ENCODE assay signal across 12 cellular contexts in genomic region chr15:36370735-36371115, GRCh38.
A peak's percentile ranks its signal among the peaks of the same experiment; 100 is the strongest.
DNase-seq lines count a peak whose midpoint lies in the region; ATAC-seq and TF ChIP-seq lines count a peak whose summit lies in the region.
"Had no signal": no experiment of that assay in that cellular context is flagged by ENCODE, and none has a peak within 500 bp of the region (broad histone marks: within the 10 kb centered on the region; RNA-seq: fewer than 3 reads in every experiment).

No MANE protein-coding gene starts in this region.

- H3K27me3 Mint-ChIP-seq in mesothelial cell of epicardium (ENCODE audit: low read depth) = no peaks in the 10 kb centered on the region
- H3K27me3 Mint-ChIP-seq: CD4-positive, alpha-beta memory T cell had no signal

- H3K36me3 Mint-ChIP-seq in mesothelial cell of epicardium = peaks cover 2% of the 10 kb centered on the region
- H3K36me3 Mint-ChIP-seq: CD4-positive, alpha-beta memory T cell had no signal

- H3K4me1 Mint-ChIP-seq in mesothelial cell of epicardium = peaks cover 57% of the 10 kb centered on the region
- H3K4me1 Mint-ChIP-seq: CD4-positive, alpha-beta memory T cell had no signal

- no peaks in the 10 kb centered on the region for H3K9me3 ChIP-seq in uterus
- H3K9me3 ChIP-seq in gastrocnemius medialis = no peaks in the 10 kb centered on the region
- H3K9me3 ChIP-seq: mucosa of descending colon had no signal

- no peak overlapping the region for H3K4me3 Mint-ChIP-seq in mesothelial cell of epicardium
- H3K4me3 Mint-ChIP-seq: CD4-positive, alpha-beta memory T cell had no signal

- H3K4me3 ChIP-seq in choroid plexus epithelial cell (ENCODE audit: low read depth, low read length) (no peak overlapping the region), uterus (no peak overlapping the region), gastrocnemius medialis (no peak overlapping the region)
- H3K4me3 ChIP-seq: mucosa of descending colon had no signal

- TF ChIP-seq CTCF in choroid plexus epithelial cell (conservative IDR thresholded peaks at IDR 0.05; ENCODE audit: low read depth, low read length) (no peak), mesothelial cell of epicardium (IDR thresholded peaks at IDR 0.05; ENCODE audit: unreplicated experiment) (no peak), uterus (IDR thresholded peaks at IDR 0.05) (no peak), gastrocnemius medialis (IDR thresholded peaks at IDR 0.05 in 4 of 5, conservative IDR thresholded peaks at IDR 0.05 in 1 of 5) (no peak)

- no peaks in the 10 kb centered on the region for H3K4me1 ChIP-seq in uterus
- H3K4me1 ChIP-seq in gastrocnemius medialis = no peaks in the 10 kb centered on the region

- no peaks in the 10 kb centered on the region for H3K27me3 ChIP-seq in uterus
- no peaks in the 10 kb centered on the region for H3K27me3 ChIP-seq in gastrocnemius medialis

- H3K27ac Mint-ChIP-seq in mesothelial cell of epicardium = peak overlapping the region; percentile 58
- H3K27ac Mint-ChIP-seq: CD4-positive, alpha-beta memory T cell had no signal

- ATAC-seq in GM18511 (IDR thresholded peaks at IDR 0.05; ENCODE audit: unreplicated experiment) (no peak), gastrocnemius medialis (no peak)
- ATAC-seq: mucosa of descending colon had no signal

- intact Hi-C loops in uterus (cut with DNase I; ENCODE audit: low total_unique reads) (no loop called here), gastrocnemius medialis (cut with DNase I; ENCODE audit: low total_unique reads) (no loop called here)

- H3K27ac ChIP-seq in uterus = no peak overlapping the region
- H3K27ac ChIP-seq in gastrocnemius medialis = no peak overlapping the region

- no peaks in the 10 kb centered on the region for H3K9me3 Mint-ChIP-seq in mesothelial cell of epicardium

- DNase-seq in DMS114 treated with DMSO at 0.1 percent for 48 hours (lab: John Stamatoyannopoulos, UW; ENCODE audit: unreplicated experiment) (peak; percentile 70), M059J (ENCODE audit: low read depth) (peak; percentile 81), choroid plexus epithelial cell (ENCODE audit: low read depth) (peak; percentile 63), mesothelial cell of epicardium (ENCODE audit: low spot score in 2 of 2, unreplicated experiment in 2 of 2) (no peak), uterus (no peak), gastrocnemius medialis (no peak), UCSD-AML1 (lab: John Stamatoyannopoulos, UW; ENCODE audit: unreplicated experiment) (no peak)
- DNase-seq: CD4-positive, alpha-beta memory T cell; mucosa of descending colon; NCI-H1092 treated with DMSO at 0.1 percent for 48 hours; SIG-M5 had no signal

- no peak for TF ChIP-seq POLR2A in uterus (IDR thresholded peaks at IDR 0.05)
- no peak for TF ChIP-seq POLR2A in gastrocnemius medialis (IDR thresholded peaks at IDR 0.05)

- in situ Hi-C loops in gastrocnemius medialis (cut with MboI; ENCODE audit: low sequenced_read_pairs in 4 of 4) = no loop called here

- H3K36me3 ChIP-seq in uterus = no peaks in the 10 kb centered on the region
- no peaks in the 10 kb centered on the region for H3K36me3 ChIP-seq in gastrocnemius medialis

Comparison
In these comparisons a context has a peak if more than half of its experiments do, and no peak if none do; other contexts are left out.
1. DNase-seq: peak in DMS114 treated with DMSO at 0.1 percent for 48 hours (single experiment), M059J (single experiment) and choroid plexus epithelial cell (single experiment); none in mesothelial cell of epicardium (0 of 2), uterus (0 of 2), gastrocnemius medialis (0 of 2) and UCSD-AML1 (single experiment).